Comparison of ENCODE assay signal across 9 cellular contexts in genomic region chr1:109766991-109767390, GRCh38. TPM values are rescaled to one million over a fixed set of nuclear protein-coding genes. Genes with fewer than 3 reads are reported as not detected.
"Had no signal": no experiment of that assay in that cellular context is flagged by ENCODE, and none has a peak within 500 bp of the region (broad histone marks: within the 10 kb centered on the region; RNA-seq: fewer than 3 reads in every experiment).

No MANE protein-coding gene starts in this region.

RNA-seq across cellular contexts. Expression of gene EPS8L3, which starts 3.3 kb away (rescaled TPM):
- total RNA-seq: activated CD8-positive, alpha-beta T cell treated with anti-CD3 and anti-CD28 coated beads for 36 hours; cerebellum; esophagus mucosa; glomerular endothelial cell; mammary epithelial cell; mononuclear cell; naive thymus-derived CD8-positive, alpha-beta T cell; posterior vena cava; tibial nerve had no signal
- polyA plus RNA-seq: mammary epithelial cell; naive thymus-derived CD8-positive, alpha-beta T cell had no signal

RNA-seq across cellular contexts. Expression of gene GSTM5, which starts 54.9 kb away (rescaled TPM):
- total RNA-seq: glomerular endothelial cell; mammary epithelial cell; mononuclear cell; naive thymus-derived CD8-positive, alpha-beta T cell had no signal
- polyA plus RNA-seq: mammary epithelial cell had no signal
